Comparison of ENCODE assay signal across 20 cellular contexts in genomic region chr1:17030186-17030585, GRCh38. TPM values are rescaled to one million over a fixed set of nuclear protein-coding genes. Genes with fewer than 3 reads are reported as not detected.
DNase-seq lines count a peak whose midpoint lies in the region; ATAC-seq, FAIRE-seq and TF ChIP-seq lines count a peak whose summit lies in the region.
"Had no signal": no experiment of that assay in that cellular context is flagged by ENCODE, and none has a peak within 500 bp of the region (broad histone marks: within the 10 kb centered on the region; RNA-seq: fewer than 3 reads in every experiment).

No MANE protein-coding gene starts in this region.

- TF ChIP-seq EP300 in A549 (IDR thresholded peaks at IDR 0.05) (no peak), HepG2 (IDR thresholded peaks at IDR 0.05; ENCODE audit: low read depth in 2 of 2, low read length in 2 of 2) (no peak), HepG2 (CRISPR knock-in tag; IDR thresholded peaks at IDR 0.05; ENCODE audit: borderline replicate concordance) (no peak)

- H3K4me3 Mint-ChIP-seq in T-helper 17 cell = no peak overlapping the region
- H3K4me3 Mint-ChIP-seq: CD8-positive, alpha-beta T cell; IgD-negative memory B cell had no signal

- H3K79me2 ChIP-seq in HepG2 (ENCODE audit: insufficient read depth, low read length) = no peaks in the 10 kb centered on the region

- BruUV-seq in HepG2 (replicated peaks; lab: Mats Ljungman, UMichigan) = no TSS peak

- no peaks in the 10 kb centered on the region for H3K9me3 ChIP-seq in A549
- no peaks in the 10 kb centered on the region for H3K9me3 ChIP-seq in HAP-1
- H3K9me3 ChIP-seq in T-helper 17 cell (ENCODE audit: control insufficient read depth, low read length, poor library complexity, severe bottlenecking) = no peaks in the 10 kb centered on the region
- no peaks in the 10 kb centered on the region for H3K9me3 ChIP-seq in HepG2 (ENCODE audit: low read length)
- no peaks in the 10 kb centered on the region for H3K9me3 ChIP-seq in uterus
- H3K9me3 ChIP-seq: BLaER1 treated with 17β-estradiol and CSF1 and Interleukin-3, amounts not matched to agents 10 nM and 100 nM; SK-N-SH had no signal

- peak overlapping the region; percentile 14 for H3K27ac Mint-ChIP-seq in T-helper 17 cell
- H3K27ac Mint-ChIP-seq: CD8-positive, alpha-beta T cell had no signal

- TF ChIP-seq RAD21 in A549 (conservative IDR thresholded peaks at IDR 0.05 in 1 of 2, IDR thresholded peaks at IDR 0.05 in 1 of 2) = no peak
- TF ChIP-seq RAD21 in HepG2 (CRISPR knock-in tag; IDR thresholded peaks at IDR 0.05) = no peak

- DNase-seq in A549 (ENCODE audit: low read depth in 1 of 2, low spot score in 1 of 2) = no peak
- peak; percentile 75 to 77 for DNase-seq in HAP-1 (ENCODE audit: low spot score in 2 of 2)
- no peak for DNase-seq in T-helper 17 cell
- no peak for DNase-seq in HepG2 (ENCODE audit: low spot score)
- no peak for DNase-seq in MV-4-11 (lab: John Stamatoyannopoulos, UW)
- DNase-seq in uterus = no peak
- DNase-seq in HUDEP-2 (lab: John Stamatoyannopoulos, UW; ENCODE audit: unreplicated experiment in 76 of 76) = no peak
- DNase-seq: CD8-positive, alpha-beta T cell; DMS53; EL; GM23248; NCI-H1694 treated with DMSO at 0.1 percent for 48 hours; NCI-H748 treated with DMSO at 0.1 percent for 48 hours; SHP77; SK-N-SH had no signal

- no peak overlapping the region for H3K9ac ChIP-seq in HepG2 (ENCODE audit: insufficient read depth, low read depth, low read length)
- H3K9ac ChIP-seq: GM23248, SK-N-SH had no signal

- in situ Hi-C loops in HAP-1 (cut with MboI; ENCODE audit: low sequenced_read_pairs) (no loop called here), HepG2 (cut with HindIII; ENCODE audit: extremely low pct_ligation_motif_present, low pct_unique_long_range_greater_than_20kb) (no loop called here)

- no peaks in the 10 kb centered on the region for H3K4me1 ChIP-seq in A549
- H3K4me1 ChIP-seq in HAP-1 = peaks cover 13% of the 10 kb centered on the region
- H3K4me1 ChIP-seq in HepG2 (ENCODE audit: insufficient read depth, low read length) = no peaks in the 10 kb centered on the region
- no peaks in the 10 kb centered on the region for H3K4me1 ChIP-seq in uterus

- no peak overlapping the region for H3K4me3 ChIP-seq in A549
- no peak overlapping the region for H3K4me3 ChIP-seq in HAP-1
- no peak overlapping the region for H3K4me3 ChIP-seq in HepG2 (replicated peaks in 1 of 3; ENCODE audit: insufficient read depth in 1 of 3, low read depth in 2 of 3, low read length in 3 of 3)
- no peak overlapping the region for H3K4me3 ChIP-seq in uterus
- H3K4me3 ChIP-seq: BLaER1 treated with 17β-estradiol and CSF1 and Interleukin-3, amounts not matched to agents 10 nM and 100 nM; GM23248 had no signal

- WGBS in A549 (ENCODE audit: missing lambda C conversion rate) = 83% methylated on average over 4 of the region's 4 CpGs
- WGBS in HepG2 (ENCODE audit: low lambda C conversion rate) = 96% methylated on average over 4 of the region's 4 CpGs

- H2AFZ ChIP-seq in HepG2 (ENCODE audit: low read length) = no peak overlapping the region
- H2AFZ ChIP-seq: GM23248 had no signal

- FAIRE-seq in A549 (lab: Jason Lieb, UNC) (no peak), HepG2 (lab: Jason Lieb, UNC) (no peak)
- FAIRE-seq: GM12891, RCC 7860 had no signal

- H3K36me3 ChIP-seq in HAP-1 (replicated peaks) (peaks cover 59% of the 10 kb centered on the region), HepG2 (replicated peaks in 1 of 2; ENCODE audit: control insufficient read depth in 1 of 2, insufficient read depth in 2 of 2, low read length in 2 of 2) (peaks cover 19 to 69% of the 10 kb centered on the region in 2 experiments; a peak in 4 of 5 replicates), uterus (no peaks in the 10 kb centered on the region)

- H3K27ac ChIP-seq in A549 (no peak overlapping the region), HepG2 (ENCODE audit: extremely low read length, insufficient read depth, low read length) (no peak overlapping the region), uterus (no peak overlapping the region)
- H3K27ac ChIP-seq: GM23248 had no signal

- ATAC-seq in A549 (no peak), T-helper 17 cell (no peak), HepG2 (no peak)
- ATAC-seq: CD8-positive, alpha-beta T cell had no signal

- TF ChIP-seq POLR2A in A549 (IDR thresholded peaks at IDR 0.05; ENCODE audit: low read length) = no peak
- TF ChIP-seq POLR2A in HepG2 (IDR thresholded peaks at IDR 0.05; ENCODE audit: insufficient read depth in 1 of 2, low read depth in 2 of 2, low read length in 2 of 2) = no peak
- no peak for TF ChIP-seq POLR2A in uterus (IDR thresholded peaks at IDR 0.05)

- POLR2A ChIA-PET in A549 (lab: Yijun Ruan, JAX) (no interaction called here), HepG2 (lab: Yijun Ruan, JAX) (no interaction called here)

- no peak overlapping the region for H3K4me2 ChIP-seq in A549
- no peak overlapping the region for H3K4me2 ChIP-seq in HepG2 (ENCODE audit: low read depth, low read length)
- H3K4me2 ChIP-seq: SK-N-SH had no signal

- H3K27me3 ChIP-seq in HAP-1 (ENCODE audit: low read depth) (no peaks in the 10 kb centered on the region), HepG2 (ENCODE audit: control insufficient read depth in 1 of 2, insufficient read depth in 2 of 2, low read length in 2 of 2) (no peaks in the 10 kb centered on the region), uterus (no peaks in the 10 kb centered on the region)
- H3K27me3 ChIP-seq: BLaER1 treated with 17β-estradiol and CSF1 and Interleukin-3, amounts not matched to agents 10 nM and 100 nM had no signal

- H3K4me1 Mint-ChIP-seq in T-helper 17 cell = peaks cover 3% of the 10 kb centered on the region
- H3K4me1 Mint-ChIP-seq: IgD-negative memory B cell had no signal

- CTCF ChIA-PET in A549 (lab: Yijun Ruan, JAX) = interaction anchor here (1.3 to 2.9 kb wide), 2 partner anchors 16 to 69 kb away, joined by 3 to 14 read pairs; no protein-coding TSS in a partner anchor
- CTCF ChIA-PET in HepG2 (lab: Yijun Ruan, JAX; ENCODE audit: low intra/inter-chr PET ratio, low total read pairs) = no interaction called here

- TF ChIP-seq CTCF in A549 (IDR thresholded peaks at IDR 0.05) (no peak), HepG2 (CRISPR knock-in tag; IDR thresholded peaks at IDR 0.05) (no peak), uterus (IDR thresholded peaks at IDR 0.05) (no peak)

- H4K20me1 ChIP-seq in HepG2 (ENCODE audit: insufficient read depth, low read length) = no peaks in the 10 kb centered on the region

- intact Hi-C loops in HepG2 (cut with micrococcal nuclease; ENCODE audit: unreplicated experiment) = no loop called here
- intact Hi-C loops in uterus (cut with DNase I; ENCODE audit: low total_unique reads) = no loop called here

- H3K36me3 Mint-ChIP-seq in T-helper 17 cell (ENCODE audit: low read depth) = peaks cover 3% of the 10 kb centered on the region

- H3K27me3 Mint-ChIP-seq in T-helper 17 cell = no peaks in the 10 kb centered on the region
- H3K27me3 Mint-ChIP-seq: IgD-negative memory B cell had no signal

RNA-seq across cellular contexts. Expression of gene ATP13A2, which starts 18.5 kb away (rescaled TPM):
- 7.9 and 11.7 TPM in 2 replicates for polyA plus RNA-seq in A549 (2011; rRNA removed)
- polyA plus RNA-seq in A549 (2012; cell fraction: cytosol; rRNA removed) = 24.8 and 31.9 TPM in 2 replicates
- 46.4 and 62.8 TPM in 2 replicates for polyA plus RNA-seq in A549 (2012; cell fraction: nucleus; rRNA removed)
- 18.5 to 25.7 TPM (median 23.1 TPM) in 3 replicates for polyA plus RNA-seq in A549 (2017; fragmentation: RNase III; extraction: RNeasy Plus Mini Kit Qiagen cat#74134 plus additional on column Dnase treatment)
- polyA minus RNA-seq in A549 (2011; rRNA and poly(A)+ RNA removed) = 30.7 and 37.1 TPM in 2 replicates
- total RNA-seq in T-helper 17 cell = 10 to 100 TPM; 44.4 TPM
- 14.4 and 16.2 TPM in 2 replicates for total RNA-seq in HepG2 (2016; rRNA removed; fragmentation: Illumina TruSeq; extraction: Trizol)
- 3.0 and 3.3 TPM in 2 replicates for total RNA-seq in HepG2 (2016; cell fraction: cytosol; rRNA removed; fragmentation: Illumina TruSeq; extraction: Trizol; ENCODE audit: low read depth)
- 8.8 and 17.7 TPM in 2 replicates for total RNA-seq in HepG2 (2016; cell fraction: insoluble cytoplasmic fraction; rRNA removed; fragmentation: Illumina TruSeq; extraction: Trizol)
- 9.8 and 12.1 TPM in 2 replicates for total RNA-seq in HepG2 (2016; cell fraction: membrane; rRNA removed; fragmentation: Illumina TruSeq; extraction: Trizol)
- total RNA-seq in HepG2 (2016; cell fraction: nucleus; rRNA removed; fragmentation: Illumina TruSeq; extraction: Trizol) = 17.5 and 18.8 TPM in 2 replicates
- 13.2 and 20.1 TPM in 2 replicates for polyA plus RNA-seq in HepG2 (2011; rRNA removed)
- 10.6 and 20.7 TPM in 2 replicates for polyA plus RNA-seq in HepG2 (2011; cell fraction: cytosol; rRNA removed)
- 55.3 TPM in 2 replicates for polyA plus RNA-seq in HepG2 (2011; cell fraction: nucleus; rRNA removed)
- 12.3 and 21.9 TPM in 2 replicates for polyA plus RNA-seq in HepG2 (2012)
- 4.2 and 5.1 TPM in 2 replicates for polyA plus RNA-seq in HepG2 (2016; cell fraction: cytosol; fragmentation: Illumina TruSeq; extraction: Trizol; ENCODE audit: low read depth)
- 10.4 and 14.1 TPM in 2 replicates for polyA plus RNA-seq in HepG2 (2016; cell fraction: insoluble cytoplasmic fraction; fragmentation: Illumina TruSeq; extraction: Trizol; ENCODE audit: low read depth)
- 8.9 and 9.5 TPM in 2 replicates for polyA plus RNA-seq in HepG2 (2016; cell fraction: membrane; fragmentation: Illumina TruSeq; extraction: Trizol; ENCODE audit: low read depth)
- 30.5 and 36.7 TPM in 2 replicates for polyA plus RNA-seq in HepG2 (2016; cell fraction: nucleus; fragmentation: Illumina TruSeq; extraction: Trizol; ENCODE audit: insufficient read depth, low read depth)
- 32.4 and 84.8 TPM in 2 replicates for polyA minus RNA-seq in HepG2 (2011; rRNA and poly(A)+ RNA removed; ENCODE audit: low replicate concordance)
- polyA minus RNA-seq in HepG2 (2011; cell fraction: cytosol; rRNA and poly(A)+ RNA removed) = 26.9 and 31.8 TPM in 2 replicates
- polyA minus RNA-seq in HepG2 (2011; cell fraction: nucleus; rRNA and poly(A)+ RNA removed) = 9.3 and 18.5 TPM in 2 replicates
- 10 to 100 TPM in 3 of 4 donors, 1 to 10 TPM in 1; 8.5 to 31.4 (median 19.7) TPM for total RNA-seq in uterus

RNA-seq across cellular contexts. Expression of gene SDHB, which starts 23.6 kb away (rescaled TPM):
- polyA plus RNA-seq in A549 (2011; rRNA removed) (262 and 343 TPM in 2 replicates), A549 (2017; fragmentation: RNase III; extraction: RNeasy Plus Mini Kit Qiagen cat#74134 plus additional on column Dnase treatment) (111 to 122 TPM (median 114 TPM) in 3 replicates), HepG2 (2011; rRNA removed) (110 and 136 TPM in 2 replicates)
- 146 and 151 TPM in 2 replicates for polyA plus RNA-seq in A549 (2012; cell fraction: cytosol; rRNA removed)
- polyA plus RNA-seq in A549 (2012; cell fraction: nucleus; rRNA removed) = 62.1 and 92.4 TPM in 2 replicates
- polyA minus RNA-seq in A549 (2011; rRNA and poly(A)+ RNA removed) = 75.2 and 76.8 TPM in 2 replicates
- total RNA-seq in T-helper 17 cell (10 to 100 TPM; 43.6 to 48.5 TPM), HepG2 (2016; rRNA removed; fragmentation: Illumina TruSeq; extraction: Trizol) (142 and 174 TPM in 2 replicates), uterus (100 to 1,000 TPM in 1 of 4 donors, 10 to 100 TPM in 3; 53.0 to 152 (median 74.7) TPM)
- 51.4 and 55.9 TPM in 2 replicates for total RNA-seq in HepG2 (2016; cell fraction: cytosol; rRNA removed; fragmentation: Illumina TruSeq; extraction: Trizol; ENCODE audit: low read depth)
- 149 and 181 TPM in 2 replicates for total RNA-seq in HepG2 (2016; cell fraction: insoluble cytoplasmic fraction; rRNA removed; fragmentation: Illumina TruSeq; extraction: Trizol)
- 63.6 and 75.1 TPM in 2 replicates for total RNA-seq in HepG2 (2016; cell fraction: membrane; rRNA removed; fragmentation: Illumina TruSeq; extraction: Trizol)
- 52.4 and 60.7 TPM in 2 replicates for total RNA-seq in HepG2 (2016; cell fraction: nucleus; rRNA removed; fragmentation: Illumina TruSeq; extraction: Trizol)
- 90.5 and 93.2 TPM in 2 replicates for polyA plus RNA-seq in HepG2 (2011; cell fraction: cytosol; rRNA removed)
- polyA plus RNA-seq in HepG2 (2011; cell fraction: nucleus; rRNA removed) = 32.8 and 36.9 TPM in 2 replicates
- polyA plus RNA-seq in HepG2 (2012) = 57.3 and 68.1 TPM in 2 replicates
- 39.4 and 46.4 TPM in 2 replicates for polyA plus RNA-seq in HepG2 (2016; cell fraction: cytosol; fragmentation: Illumina TruSeq; extraction: Trizol; ENCODE audit: low read depth)
- polyA plus RNA-seq in HepG2 (2016; cell fraction: insoluble cytoplasmic fraction; fragmentation: Illumina TruSeq; extraction: Trizol; ENCODE audit: low read depth) = 164 and 177 TPM in 2 replicates
- polyA plus RNA-seq in HepG2 (2016; cell fraction: membrane; fragmentation: Illumina TruSeq; extraction: Trizol; ENCODE audit: low read depth) = 45.2 and 45.6 TPM in 2 replicates
- 71.0 and 75.4 TPM in 2 replicates for polyA plus RNA-seq in HepG2 (2016; cell fraction: nucleus; fragmentation: Illumina TruSeq; extraction: Trizol; ENCODE audit: insufficient read depth, low read depth)
- polyA minus RNA-seq in HepG2 (2011; rRNA and poly(A)+ RNA removed; ENCODE audit: low replicate concordance) = 49.9 and 135 TPM in 2 replicates
- polyA minus RNA-seq in HepG2 (2011; cell fraction: cytosol; rRNA and poly(A)+ RNA removed) = 48.1 and 57.8 TPM in 2 replicates
- 35.9 and 50.1 TPM in 2 replicates for polyA minus RNA-seq in HepG2 (2011; cell fraction: nucleus; rRNA and poly(A)+ RNA removed)

RNA-seq across cellular contexts. Expression of gene MFAP2, which starts 49.8 kb away (rescaled TPM):
- 0.45 and 0.56 TPM in 2 replicates for polyA plus RNA-seq in A549 (2011; rRNA removed)
- polyA plus RNA-seq in A549 (2012; cell fraction: cytosol; rRNA removed) = 0.65 and 0.86 TPM in 2 replicates
- polyA plus RNA-seq in A549 (2012; cell fraction: nucleus; rRNA removed) = 0.76 and 0.97 TPM in 2 replicates
- 0.46 to 0.90 TPM (median 0.66 TPM) in 3 replicates for polyA plus RNA-seq in A549 (2017; fragmentation: RNase III; extraction: RNeasy Plus Mini Kit Qiagen cat#74134 plus additional on column Dnase treatment)
- polyA minus RNA-seq in A549 (2011; rRNA and poly(A)+ RNA removed) = 0.66 and 1.7 TPM in 2 replicates
- total RNA-seq in T-helper 17 cell = not detected
- total RNA-seq in HepG2 (2016; rRNA removed; fragmentation: Illumina TruSeq; extraction: Trizol) = 0.21 and 1.1 TPM in 2 replicates
- total RNA-seq in HepG2 (2016; cell fraction: cytosol; rRNA removed; fragmentation: Illumina TruSeq; extraction: Trizol; ENCODE audit: low read depth) = 0.40 and 0.62 TPM in 2 replicates
- total RNA-seq in HepG2 (2016; cell fraction: insoluble cytoplasmic fraction; rRNA removed; fragmentation: Illumina TruSeq; extraction: Trizol) = 0.27 and 0.93 TPM in 2 replicates
- total RNA-seq in HepG2 (2016; cell fraction: membrane; rRNA removed; fragmentation: Illumina TruSeq; extraction: Trizol) = 0.37 and 0.38 TPM in 2 replicates
- total RNA-seq in HepG2 (2016; cell fraction: nucleus; rRNA removed; fragmentation: Illumina TruSeq; extraction: Trizol) = 0.66 and 1.8 TPM in 2 replicates
- polyA plus RNA-seq in HepG2 (2011; rRNA removed) = 1.4 and 2.1 TPM in 2 replicates
- polyA plus RNA-seq in HepG2 (2011; cell fraction: cytosol; rRNA removed) = 1.5 and 1.8 TPM in 2 replicates
- 3.8 and 4.2 TPM in 2 replicates for polyA plus RNA-seq in HepG2 (2011; cell fraction: nucleus; rRNA removed)
- polyA plus RNA-seq in HepG2 (2012) = 1.1 and 1.6 TPM in 2 replicates
- 1.2 and 1.3 TPM in 2 replicates for polyA plus RNA-seq in HepG2 (2016; cell fraction: cytosol; fragmentation: Illumina TruSeq; extraction: Trizol; ENCODE audit: low read depth)
- polyA plus RNA-seq in HepG2 (2016; cell fraction: insoluble cytoplasmic fraction; fragmentation: Illumina TruSeq; extraction: Trizol; ENCODE audit: low read depth) = 0.25 and 0.36 TPM in 2 replicates
- polyA plus RNA-seq in HepG2 (2016; cell fraction: membrane; fragmentation: Illumina TruSeq; extraction: Trizol; ENCODE audit: low read depth) = 0.59 and 0.74 TPM in 2 replicates
- polyA plus RNA-seq in HepG2 (2016; cell fraction: nucleus; fragmentation: Illumina TruSeq; extraction: Trizol; ENCODE audit: insufficient read depth, low read depth) = 1.4 and 2.5 TPM in 2 replicates
- 1.7 TPM in 1 of 2 replicates, not detected in the other for polyA minus RNA-seq in HepG2 (2011; rRNA and poly(A)+ RNA removed; ENCODE audit: low replicate concordance)
- polyA minus RNA-seq in HepG2 (2011; cell fraction: cytosol; rRNA and poly(A)+ RNA removed) = 0.62 TPM in 1 of 2 replicates, not detected in the other
- polyA minus RNA-seq in HepG2 (2011; cell fraction: nucleus; rRNA and poly(A)+ RNA removed) = 1.4 TPM in 1 of 2 replicates, not detected in the other
- total RNA-seq in uterus = 10 to 100 TPM; 22.3 to 70.3 (median 44.6) TPM
- total RNA-seq: CD8-positive, alpha-beta T cell; OCI-LY7 had no signal

Comparison
In these comparisons a context has a peak if more than half of its experiments do, and no peak if none do; other contexts are left out.
1. DNase-seq: peak in HAP-1 (2 of 2); none in A549 (0 of 2), T-helper 17 cell (0 of 3), HepG2 (single experiment), MV-4-11 (single experiment), uterus (0 of 2) and HUDEP-2 (0 of 76).
2. RNA of gene MFAP2, which starts 49.8 kb away (total RNA-seq): 22.3 to 70.3 TPM in uterus; 0.21 to 1.8 TPM in HepG2 and not detected in T-helper 17 cell; every median in the first group is over 4 times any median in the second.
3. Of the 38 proteins assayed by ChIP-seq in both HepG2 and A549: peak only in HepG2: none; only in A549: none; in both: MAFK; in neither: 37.